Comparison of ENCODE assay signal across 20 cellular contexts in the genomic region with DNA sequence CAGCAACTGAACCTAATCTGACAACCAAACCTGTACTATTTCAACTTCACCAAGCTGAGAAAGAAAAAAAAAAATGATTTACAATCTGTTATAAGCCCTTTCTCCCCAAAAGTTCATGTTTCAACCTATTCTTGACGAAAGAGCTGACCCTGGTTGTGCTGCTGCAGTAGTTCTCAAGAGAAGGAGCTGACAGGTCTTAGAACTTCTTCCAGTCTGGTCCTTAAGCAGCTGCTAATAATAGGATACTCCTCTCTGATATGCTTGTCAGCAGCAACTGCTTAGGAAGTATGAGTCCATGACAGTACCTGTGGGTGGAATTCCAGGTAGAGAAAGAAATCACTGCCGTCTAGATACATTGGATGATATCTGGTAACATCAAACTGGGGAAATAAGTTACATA.
"Had no signal": no experiment of that assay in that cellular context is flagged by ENCODE, and none has a peak within 500 bp of the region (broad histone marks: within the 10 kb centered on the region; RNA-seq: fewer than 3 reads in every experiment).

No MANE protein-coding gene starts in this region.

- H3K36me3 ChIP-seq: adrenal gland, breast epithelium, heart right ventricle, neutrophil, ovary, prostate gland, right atrium auricular region, spleen, tibial nerve had no signal

- H3K4me3 ChIP-seq: adrenal gland, breast epithelium, heart right ventricle, ovary, prostate gland, right atrium auricular region, spleen, tibial nerve had no signal

- DNase-seq: activated CD4-positive, alpha-beta T cell treated with anti-CD3 and anti-CD28 coated beads for 36 hours; activated CD4-positive, alpha-beta T cell treated with anti-CD3 and anti-CD28 coated beads, Interleukin-2, amount 50 U/mL, for 48 hours; activated CD8-positive, alpha-beta memory T cell treated with anti-CD3 and anti-CD28 coated beads, Interleukin-2, amount 50 U/mL, for 48 hours; activated naive CD4-positive, alpha-beta T cell; activated T-cell treated with anti-CD3 and anti-CD28 coated beads, Interleukin-2, amount 50 U/mL, for 4 hours; adrenal gland; cortex of kidney; foreskin fibroblast; heart right ventricle; naive thymus-derived CD8-positive, alpha-beta T cell; ovary; spleen; stimulated activated CD4-positive, alpha-beta T cell treated with anti-CD3 and anti-CD28 coated beads, Interleukin-4, amount 100 ng/mL, for 1 hour; stimulated activated naive CD4-positive, alpha-beta T cell; T-helper 9 cell had no signal

- H3K27ac ChIP-seq: breast epithelium, heart right ventricle, neutrophil, ovary, prostate gland, right atrium auricular region, spleen had no signal

- H3K9me3 ChIP-seq: adrenal gland, breast epithelium, heart right ventricle, neutrophil, ovary, prostate gland, right atrium auricular region, spleen, tibial nerve had no signal

- H3K27me3 ChIP-seq: adrenal gland, breast epithelium, heart right ventricle, neutrophil, ovary, right atrium auricular region, spleen, tibial nerve had no signal

- H3K4me1 ChIP-seq: breast epithelium, prostate gland, right atrium auricular region, spleen had no signal
